Comparison of ENCODE assay signal across 29 cellular contexts in the genomic region with DNA sequence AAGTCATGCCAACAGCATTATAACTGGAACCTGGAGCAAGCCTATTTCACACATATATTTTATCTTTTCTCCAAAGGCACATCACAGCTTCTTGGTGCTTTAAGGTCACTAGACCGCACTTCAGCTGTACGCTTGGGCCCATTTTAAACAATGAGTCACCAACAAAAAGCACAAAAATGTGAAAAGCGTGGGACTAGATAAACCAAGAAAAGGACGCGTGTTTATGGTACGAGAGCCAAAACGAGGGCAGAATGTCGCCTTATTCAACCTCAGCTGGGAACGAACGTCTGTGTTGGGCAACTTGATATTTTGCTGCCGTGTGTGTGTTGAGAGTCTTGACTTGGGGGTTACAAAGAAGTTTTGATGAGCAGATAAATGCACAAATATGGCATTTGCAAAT. TPM values are rescaled to one million over a fixed set of nuclear protein-coding genes. Genes with fewer than 3 reads are reported as not detected.
DNase-seq lines count a peak whose midpoint lies in the region; ATAC-seq and TF ChIP-seq lines count a peak whose summit lies in the region.
"Had no signal": no experiment of that assay in that cellular context is flagged by ENCODE, and none has a peak within 500 bp of the region (broad histone marks: within the 10 kb centered on the region; RNA-seq: fewer than 3 reads in every experiment).

No MANE protein-coding gene starts in this region.

- H3K27ac ChIP-seq in SJCRH30: no peak overlapping the region
- H3K27ac ChIP-seq: BLaER1 treated with 17β-estradiol and CSF1 and Interleukin-3, amounts not matched to agents 10 nM and 100 nM; lower lobe of right lung; prostate gland; WERI-Rb-1 had no signal

- no peaks in the 10 kb centered on the region for H3K9me3 Mint-ChIP-seq in osteocyte (ENCODE audit: unreplicated experiment)
- no peaks in the 10 kb centered on the region for H3K9me3 Mint-ChIP-seq in activated CD4-positive, alpha-beta T cell treated with anti-CD3 and anti-CD28 coated beads, Interleukin-2, amount 10 ng/mL, durations not matched to agents 7 days and 5 days
- H3K9me3 Mint-ChIP-seq: activated CD4-positive, alpha-beta T cell treated with anti-CD3 and anti-CD28 coated beads, Interleukin-2, amount 10 ng/mL, durations not matched to agents 24 days and 14 days; activated naive CD4-positive, alpha-beta T cell treated with anti-CD3 and anti-CD28 coated beads for 36 hours; activated T-cell treated with anti-CD3 and anti-CD28 coated beads, Interleukin-2, amount 50 U/mL, for 72 hours; T-helper 2 cell treated with Interferon-gamma antibody and Interleukin-4, amounts not matched to agents 5 μg/mL and 100 μg/mL, for 36 hours had no signal

- no peaks in the 10 kb centered on the region for H3K27me3 ChIP-seq in SJCRH30
- H3K27me3 ChIP-seq: BLaER1 treated with 17β-estradiol and CSF1 and Interleukin-3, amounts not matched to agents 10 nM and 100 nM had no signal

- CTCF ChIA-PET in activated CD4-positive, alpha-beta T cell treated with anti-CD3 and anti-CD28 coated beads, Interleukin-2, amount 10 ng/mL, durations not matched to agents 7 days and 5 days (lab: Charles Lee): interaction anchor here (1.0 to 1.6 kb wide), 3 partner anchors 32 to 271 kb away, joined by 3 to 6 read pairs (median 5); no protein-coding TSS in a partner anchor

- TF ChIP-seq CTCF in astrocyte of the spinal cord (IDR thresholded peaks at IDR 0.05; ENCODE audit: low read depth, low read length) (no peak), fibroblast of mammary gland (conservative IDR thresholded peaks at IDR 0.05; ENCODE audit: control insufficient read depth, insufficient read depth, low read depth, low read length) (no peak), osteocyte (IDR thresholded peaks at IDR 0.05) (no peak)

- H3K4me1 Mint-ChIP-seq in osteocyte (ENCODE audit: unreplicated experiment): peaks cover 6% of the 10 kb centered on the region
- no peaks in the 10 kb centered on the region for H3K4me1 Mint-ChIP-seq in activated CD4-positive, alpha-beta T cell treated with anti-CD3 and anti-CD28 coated beads, Interleukin-2, amount 10 ng/mL, durations not matched to agents 7 days and 5 days
- H3K4me1 Mint-ChIP-seq: activated CD8-positive, alpha-beta memory T cell treated with anti-CD3 and anti-CD28 coated beads, Interleukin-2, amount 10 ng/mL, durations not matched to agents 7 days and 5 days had no signal

- peak overlapping the region; percentile 39 for H3K27ac Mint-ChIP-seq in osteocyte (ENCODE audit: unreplicated experiment)
- no peak overlapping the region for H3K27ac Mint-ChIP-seq in activated CD4-positive, alpha-beta T cell treated with anti-CD3 and anti-CD28 coated beads, Interleukin-2, amount 10 ng/mL, durations not matched to agents 7 days and 5 days
- H3K27ac Mint-ChIP-seq: activated CD4-positive, alpha-beta T cell treated with anti-CD3 and anti-CD28 coated beads, Interleukin-2, amount 10 ng/mL, durations not matched to agents 24 days and 14 days; activated CD8-positive, alpha-beta memory T cell treated with anti-CD3 and anti-CD28 coated beads, Interleukin-2, amount 10 ng/mL, durations not matched to agents 7 days and 5 days; activated naive CD4-positive, alpha-beta T cell treated with anti-CD3 and anti-CD28 coated beads for 36 hours; activated T-cell treated with anti-CD3 and anti-CD28 coated beads, Interleukin-2, amount 50 U/mL, for 72 hours; T-helper 2 cell treated with Interferon-gamma antibody and Interleukin-4, amounts not matched to agents 5 μg/mL and 100 μg/mL, for 36 hours had no signal

- POLR2A ChIA-PET in activated CD4-positive, alpha-beta T cell treated with anti-CD3 and anti-CD28 coated beads, Interleukin-2, amount 10 ng/mL, durations not matched to agents 7 days and 5 days (lab: Charles Lee): no interaction called here

- peaks cover 7% of the 10 kb centered on the region for H3K36me3 Mint-ChIP-seq in osteocyte (ENCODE audit: unreplicated experiment)
- peaks cover 11% of the 10 kb centered on the region for H3K36me3 Mint-ChIP-seq in activated CD4-positive, alpha-beta T cell treated with anti-CD3 and anti-CD28 coated beads, Interleukin-2, amount 10 ng/mL, durations not matched to agents 7 days and 5 days (ENCODE audit: low read depth)
- H3K36me3 Mint-ChIP-seq: activated CD8-positive, alpha-beta memory T cell treated with anti-CD3 and anti-CD28 coated beads, Interleukin-2, amount 10 ng/mL, durations not matched to agents 7 days and 5 days had no signal

- no peaks in the 10 kb centered on the region for H3K4me1 ChIP-seq in SJCRH30
- H3K4me1 ChIP-seq: Caco-2, lower lobe of right lung, prostate gland had no signal

- H3K4me3 Mint-ChIP-seq in osteocyte (ENCODE audit: unreplicated experiment): no peak overlapping the region
- no peak overlapping the region for H3K4me3 Mint-ChIP-seq in activated CD4-positive, alpha-beta T cell treated with anti-CD3 and anti-CD28 coated beads, Interleukin-2, amount 10 ng/mL, durations not matched to agents 7 days and 5 days
- H3K4me3 Mint-ChIP-seq: activated CD4-positive, alpha-beta T cell treated with anti-CD3 and anti-CD28 coated beads, Interleukin-2, amount 10 ng/mL, durations not matched to agents 24 days and 14 days; activated CD8-positive, alpha-beta memory T cell treated with anti-CD3 and anti-CD28 coated beads, Interleukin-2, amount 10 ng/mL, durations not matched to agents 7 days and 5 days; activated naive CD4-positive, alpha-beta T cell treated with anti-CD3 and anti-CD28 coated beads for 36 hours; activated T-cell treated with anti-CD3 and anti-CD28 coated beads, Interleukin-2, amount 50 U/mL, for 72 hours; T-helper 2 cell treated with Interferon-gamma antibody and Interleukin-4, amounts not matched to agents 5 μg/mL and 100 μg/mL, for 36 hours had no signal

- no peaks in the 10 kb centered on the region for H3K9me3 ChIP-seq in SJCRH30 (replicated peaks)
- H3K9me3 ChIP-seq: BLaER1 treated with 17β-estradiol and CSF1 and Interleukin-3, amounts not matched to agents 10 nM and 100 nM; Caco-2; lower lobe of right lung; prostate gland had no signal

- in situ Hi-C loops in astrocyte of the spinal cord (cut with HindIII; ENCODE audit: low sequenced_read_pairs): no loop called here

- H3K36me3 ChIP-seq in SJCRH30: peaks cover 12% of the 10 kb centered on the region

- peak; percentile 10 for DNase-seq in ELR (ENCODE audit: low read depth)
- DNase-seq in astrocyte of the spinal cord (ENCODE audit: low read depth, low spot score): peak; percentile 77
- DNase-seq in fibroblast of mammary gland (ENCODE audit: low read depth): peak; percentile 85
- DNase-seq in osteocyte (ENCODE audit: extremely low spot score, unreplicated experiment): no peak
- DNase-seq in activated CD4-positive, alpha-beta T cell treated with anti-CD3 and anti-CD28 coated beads, Interleukin-2, amount 10 ng/mL, durations not matched to agents 7 days and 5 days: no peak
- DNase-seq in SJCRH30: no peak
- DNase-seq in mesenteric fat pad (ENCODE audit: low spot score): no peak
- DNase-seq: ACHN; activated CD4-positive, alpha-beta T cell treated with anti-CD3 and anti-CD28 coated beads, Interleukin-2, amount 10 ng/mL, durations not matched to agents 24 days and 14 days; activated CD8-positive, alpha-beta memory T cell treated with anti-CD3 and anti-CD28 coated beads, Interleukin-2, amount 10 ng/mL, durations not matched to agents 7 days and 5 days; activated naive CD4-positive, alpha-beta T cell treated with anti-CD3 and anti-CD28 coated beads for 36 hours; activated T-cell treated with anti-CD3 and anti-CD28 coated beads, Interleukin-2, amount 50 U/mL, for 72 hours; amniotic stem cell; Caco-2; DMS79; H7; lower lobe of right lung; NCI-H1092 treated with DMSO at 0.1 percent for 48 hours; NCI-H1930; NCI-H2227 treated with DMSO at 0.1 percent for 48 hours; NCI-H774; substantia nigra had no signal

- no peaks in the 10 kb centered on the region for H3K27me3 Mint-ChIP-seq in osteocyte (ENCODE audit: unreplicated experiment)
- no peaks in the 10 kb centered on the region for H3K27me3 Mint-ChIP-seq in activated CD4-positive, alpha-beta T cell treated with anti-CD3 and anti-CD28 coated beads, Interleukin-2, amount 10 ng/mL, durations not matched to agents 7 days and 5 days
- H3K27me3 Mint-ChIP-seq: activated CD4-positive, alpha-beta T cell treated with anti-CD3 and anti-CD28 coated beads, Interleukin-2, amount 10 ng/mL, durations not matched to agents 24 days and 14 days had no signal

- H3K4me3 ChIP-seq in astrocyte of the spinal cord (ENCODE audit: low read depth, low read length) (no peak overlapping the region), fibroblast of mammary gland (ENCODE audit: control insufficient read depth, low read depth, low read length) (no peak overlapping the region), SJCRH30 (no peak overlapping the region)
- H3K4me3 ChIP-seq: BLaER1 treated with 17β-estradiol and CSF1 and Interleukin-3, amounts not matched to agents 10 nM and 100 nM; GM12878; lower lobe of right lung; prostate gland had no signal

- no peak for ATAC-seq in HG03025 (IDR thresholded peaks at IDR 0.05; ENCODE audit: low FRiP score, unreplicated experiment)
- ATAC-seq: activated CD8-positive, alpha-beta memory T cell treated with anti-CD3 and anti-CD28 coated beads, Interleukin-2, amount 10 ng/mL, durations not matched to agents 7 days and 5 days; activated T-cell treated with anti-CD3 and anti-CD28 coated beads, Interleukin-2, amount 50 U/mL, for 72 hours; GM12878; lower lobe of right lung; SK-N-SH treated with all-trans-retinoic acid at 6 μM for 48 hours had no signal

RNA-seq across cellular contexts. Expression of a gene that starts 9.2 kb away (rescaled TPM):
- total RNA-seq in osteocyte (440 and 443 TPM in 2 replicates), mesenteric fat pad (327 TPM)
- total RNA-seq in activated CD4-positive, alpha-beta T cell treated with anti-CD3 and anti-CD28 coated beads, Interleukin-2, amount 10 ng/mL, durations not matched to agents 7 days and 5 days: not detected
- total RNA-seq in SJCRH30 (2014; rRNA removed; shearing (Covaris generic)): 9.0 and 9.4 TPM in 2 replicates

RNA-seq across cellular contexts. Expression of a gene that starts 41.3 kb away (rescaled TPM):
- 231 and 232 TPM in 2 replicates for total RNA-seq in osteocyte
- total RNA-seq in activated CD4-positive, alpha-beta T cell treated with anti-CD3 and anti-CD28 coated beads, Interleukin-2, amount 10 ng/mL, durations not matched to agents 7 days and 5 days: 100 to 1,000 TPM; 368 to 402 TPM
- 194 TPM in 2 replicates for total RNA-seq in SJCRH30 (2014; rRNA removed; shearing (Covaris generic))
- 194 TPM for total RNA-seq in mesenteric fat pad

Comparison
In these comparisons a context has a peak if more than half of its experiments do, and no peak if none do; other contexts are left out.
1. DNase-seq: peak in ELR (single experiment), astrocyte of the spinal cord (single experiment) and fibroblast of mammary gland (single experiment); none in osteocyte (single experiment), activated CD4-positive, alpha-beta T cell treated with anti-CD3 and anti-CD28 coated beads, Interleukin-2, amount 10 ng/mL, durations not matched to agents 7 days and 5 days (single experiment), SJCRH30 (0 of 2) and mesenteric fat pad (single experiment).
2. RNA of a gene that starts 9.2 kb away (total RNA-seq): 440 to 443 TPM in osteocyte and 327 TPM in mesenteric fat pad (single experiment); 9.0 to 9.4 TPM in SJCRH30 and not detected in activated CD4-positive, alpha-beta T cell treated with anti-CD3 and anti-CD28 coated beads, Interleukin-2, amount 10 ng/mL, durations not matched to agents 7 days and 5 days; every median in the first group is over 10 times any median in the second.